7 cellular contexts compared by ENCODE assay signal in genomic region chr17:76715462-76715830, GRCh38. TPM values are rescaled to one million over a fixed set of nuclear protein-coding genes. Genes with fewer than 3 reads are reported as not detected.
DNase-seq lines count a peak whose midpoint lies in the region; ATAC-seq lines count a peak whose summit lies in the region.
"Had no signal": no experiment of that assay in that cellular context is flagged by ENCODE, and none has a peak within 500 bp of the region (broad histone marks: within the 10 kb centered on the region; RNA-seq: fewer than 3 reads in every experiment).

No MANE protein-coding gene starts in this region.

- H3K36me3 Mint-ChIP-seq in T-helper 17 cell (ENCODE audit: low read depth) (peaks cover 3% of the 10 kb centered on the region), memory B cell (peaks cover 17% of the 10 kb centered on the region)

- DNase-seq in T-helper 17 cell (no peak), memory B cell (ENCODE audit: low spot score in 2 of 2) (no peak), HuH-7 (ENCODE audit: low spot score) (no peak), NOMO-1 treated with DMSO at 0.1 percent for 48 hours (lab: John Stamatoyannopoulos, UW; ENCODE audit: unreplicated experiment) (no peak), NCI-H2107 treated with DMSO at 0.1 percent for 48 hours (lab: John Stamatoyannopoulos, UW; ENCODE audit: unreplicated experiment) (no peak)
- DNase-seq: DMS153 had no signal

- H3K27me3 ChIP-seq in BLaER1 treated with 17β-estradiol and CSF1 and Interleukin-3, amounts not matched to agents 10 nM and 100 nM, result no peaks in the 10 kb centered on the region

- peak overlapping the region; percentile 6 to 70 (median 59); a peak in 18 of 22 replicates for H3K9ac ChIP-seq in BLaER1 treated with 17β-estradiol and CSF1 and Interleukin-3, amounts not matched to agents 10 nM and 100 nM

- H3K27me3 Mint-ChIP-seq in T-helper 17 cell (no peaks in the 10 kb centered on the region), memory B cell (no peaks in the 10 kb centered on the region)

- H3K9me3 ChIP-seq in BLaER1 treated with 17β-estradiol and CSF1 and Interleukin-3, amounts not matched to agents 10 nM and 100 nM (replicated peaks in 1 of 11), result no peaks in the 10 kb centered on the region
- H3K9me3 ChIP-seq in T-helper 17 cell (ENCODE audit: control insufficient read depth, low read length, poor library complexity, severe bottlenecking), result no peaks in the 10 kb centered on the region

- peak overlapping the region; percentile 71 to 89 (median 77) for H3K4me2 ChIP-seq in BLaER1 treated with 17β-estradiol and CSF1 and Interleukin-3, amounts not matched to agents 10 nM and 100 nM

- H3K27ac ChIP-seq in BLaER1 treated with 17β-estradiol and CSF1 and Interleukin-3, amounts not matched to agents 10 nM and 100 nM, result peak overlapping the region; percentile 13 to 83 (median 76); a peak in 19 of 22 replicates

- ATAC-seq in T-helper 17 cell, result no peak
- ATAC-seq in memory B cell (ENCODE audit: low read depth), result no peak

- no peak overlapping the region for H3K4me3 ChIP-seq in BLaER1 treated with 17β-estradiol and CSF1 and Interleukin-3, amounts not matched to agents 10 nM and 100 nM

- H3K4me3 Mint-ChIP-seq in T-helper 17 cell, result peak overlapping the region; percentile 41
- H3K4me3 Mint-ChIP-seq in memory B cell, result peak overlapping the region; percentile 27

- H3K9me3 Mint-ChIP-seq in memory B cell, result no peaks in the 10 kb centered on the region

- H3K4me1 Mint-ChIP-seq in T-helper 17 cell (peaks cover 36% of the 10 kb centered on the region), memory B cell (peaks cover 19% of the 10 kb centered on the region)

- H3K4me1 ChIP-seq in BLaER1 treated with 17β-estradiol and CSF1 and Interleukin-3, amounts not matched to agents 10 nM and 100 nM, result peaks cover 45 to 71% (median 60%) of the 10 kb centered on the region in 10 experiments

- peaks cover 58 to 75% (median 71%) of the 10 kb centered on the region in 11 experiments for H3K36me3 ChIP-seq in BLaER1 treated with 17β-estradiol and CSF1 and Interleukin-3, amounts not matched to agents 10 nM and 100 nM

- H4K20me1 ChIP-seq in BLaER1 treated with 17β-estradiol and CSF1 and Interleukin-3, amounts not matched to agents 10 nM and 100 nM, result peaks cover 0 to 94% (median 38%) of the 10 kb centered on the region in 11 experiments; a peak in 19 of 22 replicates

- H3K27ac Mint-ChIP-seq in T-helper 17 cell, result peak overlapping the region; percentile 94
- peak overlapping the region; percentile 81 for H3K27ac Mint-ChIP-seq in memory B cell

RNA-seq across cellular contexts. Expression of gene MXRA7, which starts 4.7 kb away (rescaled TPM):
- 1 to 10 TPM; 5.7 to 8.0 TPM for total RNA-seq in T-helper 17 cell

RNA-seq across cellular contexts. Expression of gene JMJD6, which starts 11.0 kb away (rescaled TPM):
- 100 to 1,000 TPM; 124 to 137 TPM for total RNA-seq in T-helper 17 cell

RNA-seq across cellular contexts. Expression of gene METTL23, which starts 11.2 kb away (rescaled TPM):
- total RNA-seq in T-helper 17 cell, result 10 to 100 TPM; 35.1 to 36.2 TPM

RNA-seq across cellular contexts. Expression of gene SRSF2, which starts 21.7 kb away (rescaled TPM):
- 100 to 1,000 TPM; 351 to 393 TPM for total RNA-seq in T-helper 17 cell

RNA-seq across cellular contexts. Expression of gene MFSD11, which starts 22.5 kb away (rescaled TPM):
- total RNA-seq in T-helper 17 cell, result 10 to 100 TPM; 29.4 to 36.7 TPM
